ENCODE assay signal across 9 cellular contexts in the genomic region with DNA sequence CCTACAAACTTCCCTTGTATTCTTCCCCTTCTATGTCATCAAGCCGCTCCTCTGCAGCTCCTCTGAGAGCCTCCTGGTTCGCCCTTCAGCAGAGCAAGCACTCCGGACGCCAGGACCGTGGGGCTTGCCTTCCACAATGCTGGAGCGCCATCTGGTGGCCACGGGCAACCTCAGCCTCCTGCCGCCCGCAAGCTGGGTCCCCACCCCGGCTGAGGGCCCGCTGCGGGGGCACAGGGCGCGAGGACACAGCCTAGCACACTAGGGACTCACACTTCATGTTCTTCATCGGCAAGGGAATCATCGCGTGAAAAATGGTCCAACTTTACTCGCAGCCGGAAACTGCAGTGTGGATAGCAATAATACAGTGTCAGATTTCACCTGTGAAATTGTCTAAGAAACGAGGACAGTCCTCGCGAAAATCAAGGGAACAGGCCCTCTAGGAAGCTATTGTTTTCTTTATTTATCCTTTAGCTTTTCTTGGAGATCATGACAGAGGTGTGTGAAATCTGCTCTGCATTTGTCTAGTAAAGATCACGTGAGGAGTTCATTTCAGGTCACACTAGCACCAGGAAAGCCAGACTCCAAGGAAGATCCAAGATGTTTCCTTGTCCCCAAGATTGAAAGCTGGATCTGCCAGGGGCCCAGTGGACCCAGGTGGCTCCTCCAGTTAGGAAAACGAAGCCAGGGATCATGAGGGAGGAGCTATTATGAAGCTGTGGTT. TPM values are rescaled to one million over a fixed set of nuclear protein-coding genes. Genes with fewer than 3 reads are reported as not detected.
DNase-seq lines count a peak whose midpoint lies in the region; ATAC-seq and TF ChIP-seq lines count a peak whose summit lies in the region.
"Had no signal": no experiment of that assay in that cellular context is flagged by ENCODE, and none has a peak within 500 bp of the region (broad histone marks: within the 10 kb centered on the region; RNA-seq: fewer than 3 reads in every experiment).

No MANE protein-coding gene starts in this region.

- H3K27me3 Mint-ChIP-seq in CD8-positive, alpha-beta T cell (ENCODE audit: low read depth), result peaks cover 11% of the 10 kb centered on the region
- H3K27me3 Mint-ChIP-seq in naive thymus-derived CD8-positive, alpha-beta T cell, result peaks cover 0 to 9% (median 0%) of the 10 kb centered on the region in 5 donors

- no peaks in the 10 kb centered on the region for H3K4me1 ChIP-seq in CD8-positive, alpha-beta T cell (ENCODE audit: insufficient read depth, low read length)
- H3K4me1 ChIP-seq in OCI-LY3 (ENCODE audit: low read length) (peaks cover 10% of the 10 kb centered on the region; the same call in 1 of the 2 replicates), esophagus squamous epithelium (peaks cover 6 to 37% (median 21%) of the 10 kb centered on the region in 3 donors)

- peak; percentile 67 to 92 (median 82) for DNase-seq in CD8-positive, alpha-beta T cell
- DNase-seq in HuH-7.5 (ENCODE audit: low spot score), result peak; percentile 97
- peak; percentile 85 for DNase-seq in activated T-cell treated with anti-CD3 and anti-CD28 coated beads for 48 hours (ENCODE audit: low read depth)
- peak; percentile 37 for DNase-seq in esophagus squamous epithelium (lab: John Stamatoyannopoulos, UW)
- DNase-seq in naive thymus-derived CD8-positive, alpha-beta T cell, result peak; percentile 70 to 92 (median 82)
- DNase-seq in stimulated activated CD8-positive, alpha-beta memory T cell treated with anti-CD3 and anti-CD28 coated beads, Interleukin-7, amount 100 ng/mL, for 48 hours (ENCODE audit: extremely low read depth in 1 of 2, low read depth in 1 of 2), result peak; percentile 72 to 75

- H3K4me3 ChIP-seq in CD8-positive, alpha-beta T cell (ENCODE audit: low read depth, low read length), result no peak overlapping the region
- H3K4me3 ChIP-seq in OCI-LY3 (ENCODE audit: low read length), result peak overlapping the region; percentile 62
- peak overlapping the region in 1 of 4 donors; percentile 37 for H3K4me3 ChIP-seq in esophagus squamous epithelium

- H3K27me3 ChIP-seq in CD8-positive, alpha-beta T cell (ENCODE audit: insufficient read depth, low read length), result no peaks in the 10 kb centered on the region
- H3K27me3 ChIP-seq in OCI-LY3 (ENCODE audit: low read depth, low read length) (no peaks in the 10 kb centered on the region), esophagus squamous epithelium (no peaks in the 10 kb centered on the region)

- ATAC-seq in CD8-positive, alpha-beta T cell, result peak; percentile 94
- peak; percentile 91 for ATAC-seq in GM21360 (IDR thresholded peaks at IDR 0.05; ENCODE audit: unreplicated experiment)
- ATAC-seq in naive thymus-derived CD8-positive, alpha-beta T cell, result peak; percentile 98 to 100

- H2AFZ ChIP-seq in OCI-LY3 (ENCODE audit: low read depth, low read length), result peak overlapping the region; percentile 96

- no peaks in the 10 kb centered on the region for H3K9me3 Mint-ChIP-seq in CD8-positive, alpha-beta T cell
- no peaks in the 10 kb centered on the region for H3K9me3 Mint-ChIP-seq in naive thymus-derived CD8-positive, alpha-beta T cell

- peak overlapping the region; percentile 46 for H3K9ac ChIP-seq in OCI-LY3 (ENCODE audit: low read length)

- WGBS in esophagus squamous epithelium, 2 donors, result 15 to 20% methylated on average over 8 to 14 of the region's 24 CpGs

- no peaks in the 10 kb centered on the region for H3K36me3 ChIP-seq in CD8-positive, alpha-beta T cell (ENCODE audit: insufficient read depth, low read length)
- H3K36me3 ChIP-seq in OCI-LY3 (replicated peaks; ENCODE audit: low read depth, low read length) (no peaks in the 10 kb centered on the region), esophagus squamous epithelium (no peaks in the 10 kb centered on the region)

- TF ChIP-seq CTCF in CD8-positive, alpha-beta T cell (IDR thresholded peaks at IDR 0.05), result peak; percentile 91
- peak; percentile 94 for TF ChIP-seq CTCF in OCI-LY3 (IDR thresholded peaks at IDR 0.05; ENCODE audit: low read depth, low read length)
- peak; percentile 87 to 98 (median 98) for TF ChIP-seq CTCF in esophagus squamous epithelium (IDR thresholded peaks at IDR 0.05)

- peak overlapping the region; percentile 82 for H3K4me2 ChIP-seq in OCI-LY3 (ENCODE audit: low read length)

- no peaks in the 10 kb centered on the region for H3K9me3 ChIP-seq in CD8-positive, alpha-beta T cell (ENCODE audit: low read length)
- H3K9me3 ChIP-seq in OCI-LY3 (ENCODE audit: insufficient read depth, low read length) (no peaks in the 10 kb centered on the region), esophagus squamous epithelium (no peaks in the 10 kb centered on the region)

- peaks cover 3% of the 10 kb centered on the region for H3K4me1 Mint-ChIP-seq in CD8-positive, alpha-beta T cell (ENCODE audit: low read depth)
- peaks cover 3 to 6% (median 4%) of the 10 kb centered on the region in 4 donors for H3K4me1 Mint-ChIP-seq in naive thymus-derived CD8-positive, alpha-beta T cell

- CTCF ChIA-PET in CD8-positive, alpha-beta T cell (lab: Charles Lee), result interaction anchor here (0.5 to 7.3 kb wide), 52 partner anchors 10 to 1793 kb away, joined by 3 to 135 read pairs (median 4); partner anchors contain the start of gene COL6A3

- H3K36me3 Mint-ChIP-seq in CD8-positive, alpha-beta T cell, result no peaks in the 10 kb centered on the region
- H3K36me3 Mint-ChIP-seq in naive thymus-derived CD8-positive, alpha-beta T cell, result no peaks in the 10 kb centered on the region

- no peak for TF ChIP-seq POLR2A in esophagus squamous epithelium (IDR thresholded peaks at IDR 0.05)

- POLR2A ChIA-PET in CD8-positive, alpha-beta T cell (lab: Charles Lee), result interaction anchor here (1.1 to 2.6 kb wide), 2 partner anchors 9 to 59 kb away, joined by 3 to 8 read pairs; no protein-coding TSS in a partner anchor
- POLR2A ChIA-PET in naive thymus-derived CD8-positive, alpha-beta T cell (lab: Charles Lee), result interaction anchor here (1.1 kb wide), 1 partner anchor 97 kb away, joined by 4 read pairs; no protein-coding TSS in a partner anchor

- no peaks in the 10 kb centered on the region for H4K20me1 ChIP-seq in OCI-LY3 (ENCODE audit: insufficient read depth, low read length)

- H3K4me3 Mint-ChIP-seq in CD8-positive, alpha-beta T cell, result no peak overlapping the region
- no peak overlapping the region for H3K4me3 Mint-ChIP-seq in naive thymus-derived CD8-positive, alpha-beta T cell

- H3K27ac ChIP-seq in CD8-positive, alpha-beta T cell (ENCODE audit: low read depth, low read length), result no peak overlapping the region
- H3K27ac ChIP-seq in OCI-LY3 (ENCODE audit: low read length) (no peak overlapping the region), esophagus squamous epithelium (no peak overlapping the region)

- H3K27ac Mint-ChIP-seq in CD8-positive, alpha-beta T cell, result no peak overlapping the region
- H3K27ac Mint-ChIP-seq in naive thymus-derived CD8-positive, alpha-beta T cell, result peak overlapping the region in 4 of 10 donors; percentile 17 to 61 (median 36)

- no peaks in the 10 kb centered on the region for H3K79me2 ChIP-seq in OCI-LY3 (ENCODE audit: low read length)

- intact Hi-C loops in CD8-positive, alpha-beta T cell (cut with DNase I, micrococcal nuclease), result loop anchor here (1.0 to 10.0 kb wide), 6 partner anchors 60 to 1227 kb away; no protein-coding TSS in a partner anchor
- intact Hi-C loops in esophagus squamous epithelium (cut with DNase I), result loop anchor here (2.0 kb wide), 1 partner anchor 61 kb away; no protein-coding TSS in a partner anchor

RNA-seq across cellular contexts. Expression of gene PRLH, which starts 5.8 kb away (rescaled TPM):
- total RNA-seq in CD8-positive, alpha-beta T cell, result not detected
- total RNA-seq in esophagus squamous epithelium, result not detected
- not detected for total RNA-seq in naive thymus-derived CD8-positive, alpha-beta T cell
- not detected for polyA plus RNA-seq in naive thymus-derived CD8-positive, alpha-beta T cell
- polyA plus RNA-seq: adipose tissue had no signal

RNA-seq across cellular contexts. Expression of gene RAB17, which starts 18.4 kb away (rescaled TPM):
- total RNA-seq in CD8-positive, alpha-beta T cell, result not detected
- total RNA-seq in esophagus squamous epithelium, result 10 to 100 TPM in 1 of 4 donors, 1 to 10 TPM in 3; 2.0 to 11.1 (median 6.4) TPM
- total RNA-seq in naive thymus-derived CD8-positive, alpha-beta T cell, result not detected
- polyA plus RNA-seq in naive thymus-derived CD8-positive, alpha-beta T cell, result not detected

RNA-seq across cellular contexts. Expression of gene LRRFIP1, which starts 55.2 kb away (rescaled TPM):
- 100 to 1,000 TPM; 127 to 128 TPM for total RNA-seq in CD8-positive, alpha-beta T cell
- total RNA-seq in esophagus squamous epithelium, result 100 to 1,000 TPM in 2 of 4 donors, 10 to 100 TPM in 2; 84.9 to 152 (median 120) TPM
- 100 to 1,000 TPM; 102 to 103 TPM for total RNA-seq in naive thymus-derived CD8-positive, alpha-beta T cell
- polyA plus RNA-seq in naive thymus-derived CD8-positive, alpha-beta T cell, result 10 to 100 TPM; 72.9 to 91.8 (median 81.6) TPM

Comparison
In these comparisons a context has a peak if more than half of its experiments do, and no peak if none do; other contexts are left out.
1. DNase-seq: peak in every context shown above with its lines; median percentile 97 in HuH-7.5; 85 in activated T-cell treated with anti-CD3 and anti-CD28 coated beads for 48 hours; 82 in naive thymus-derived CD8-positive, alpha-beta T cell; 82 in CD8-positive, alpha-beta T cell; 74 in stimulated activated CD8-positive, alpha-beta memory T cell treated with anti-CD3 and anti-CD28 coated beads, Interleukin-7, amount 100 ng/mL, for 48 hours; 37 in esophagus squamous epithelium.